13 cellular contexts compared by ENCODE assay signal in genomic region chr4:38455092-38455855, GRCh38.
DNase-seq lines count a peak whose midpoint lies in the region; ATAC-seq and TF ChIP-seq lines count a peak whose summit lies in the region.
"Had no signal": no experiment of that assay in that cellular context is flagged by ENCODE, and none has a peak within 500 bp of the region (broad histone marks: within the 10 kb centered on the region; RNA-seq: fewer than 3 reads in every experiment).

No MANE protein-coding gene starts in this region.

- DNase-seq in GM20000 (ENCODE audit: low spot score) (peak; percentile 56), fibroblast of peridontal ligament (ENCODE audit: extremely low read depth) (peak; percentile 21), SKM-1 (lab: John Stamatoyannopoulos, UW; ENCODE audit: unreplicated experiment) (no peak), NCI-H69 (lab: John Stamatoyannopoulos, UW) (no peak), HCEC 1CT (no peak), head of caudate nucleus (no peak)
- DNase-seq: activated CD4-positive, alpha-beta T cell treated with anti-CD3 and anti-CD28 coated beads, Interleukin-2, amount 50 U/mL, for 48 hours; DMS79 treated with DMSO at 0.1 percent for 48 hours; NCI-H1092; stimulated activated CD4-positive, alpha-beta T cell treated with anti-CD3 and anti-CD28 coated beads, Interleukin-12 subunit alpha, Interleukin-12 subunit beta, amount 100 ng/mL, for 4 hours had no signal

- no peak for TF ChIP-seq CTCF in GM20000 (IDR thresholded peaks at IDR 0.05; ENCODE audit: extremely low read depth, missing control alignments)

- intact Hi-C loops in head of caudate nucleus (cut with DNase I), result no loop called here

- ATAC-seq in GM18511 (IDR thresholded peaks at IDR 0.05; ENCODE audit: unreplicated experiment) (peak; percentile 83), HG03097 (IDR thresholded peaks at IDR 0.05; ENCODE audit: low FRiP score, unreplicated experiment) (peak; percentile 60)
- ATAC-seq: Right ventricle myocardium inferior had no signal

Comparison
In these comparisons a context has a peak if more than half of its experiments do, and no peak if none do; other contexts are left out.
1. DNase-seq: peak in GM20000 (single experiment) and fibroblast of peridontal ligament (single experiment); none in SKM-1 (single experiment), NCI-H69 (single experiment), HCEC 1CT (single experiment) and head of caudate nucleus (0 of 42).